In genomic region chr2:84458436-84459027, GRCh38 we compare ENCODE assay signal across 1 cellular context.
TF ChIP-seq lines count a peak whose summit lies in the region.

No MANE protein-coding gene starts in this region.

TF ChIP-seq in HepG2, 621 proteins besides CTCF, POLR2A, EP300 and RAD21 (continued from another document and continues in another):
- TF ChIP-seq, protein P1, sequence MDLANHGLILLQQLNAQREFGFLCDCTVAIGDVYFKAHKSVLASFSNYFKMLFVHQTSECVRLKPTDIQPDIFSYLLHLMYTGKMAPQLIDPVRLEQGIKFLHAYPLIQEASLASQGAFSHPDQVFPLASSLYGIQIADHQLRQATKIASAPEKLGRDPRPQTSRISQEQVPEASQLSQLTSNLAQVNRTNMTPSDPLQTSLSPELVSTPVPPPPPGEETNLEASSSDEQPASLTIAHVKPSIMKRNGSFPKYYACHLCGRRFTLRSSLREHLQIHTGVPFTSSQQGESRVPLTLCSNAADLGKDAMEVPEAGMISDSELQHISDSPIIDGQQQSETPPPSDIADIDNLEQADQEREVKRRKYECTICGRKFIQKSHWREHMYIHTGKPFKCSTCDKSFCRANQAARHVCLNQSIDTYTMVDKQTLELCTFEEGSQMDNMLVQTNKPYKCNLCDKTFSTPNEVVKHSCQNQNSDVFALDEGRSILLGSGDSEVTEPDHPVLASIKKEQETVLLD (CRISPR knock-in tag; IDR thresholded peaks at IDR 0.05; ENCODE audit: low read depth) = no peak
- TF ChIP-seq TBP (CRISPR knock-in tag; IDR thresholded peaks at IDR 0.05) = no peak
- TF ChIP-seq HNRNPK (IDR thresholded peaks at IDR 0.05; ENCODE audit: low read depth, low read length, poor library complexity, severe bottlenecking) = no peak
- no peak for TF ChIP-seq ZBTB20 (CRISPR knock-in tag; IDR thresholded peaks at IDR 0.05; ENCODE audit: borderline replicate concordance, low read depth)
- 0 out of 2 replicates have a peak, but pooled peaks have one; percentile 23 for TF ChIP-seq CREB3 (CRISPR knock-in tag; IDR thresholded peaks at IDR 0.05)
- no peak for TF ChIP-seq GABPB1 (CRISPR knock-in tag; IDR thresholded peaks at IDR 0.05)
- no peak for TF ChIP-seq ZNF235 (CRISPR knock-in tag; IDR thresholded peaks at IDR 0.05; ENCODE audit: borderline replicate concordance)
- TF ChIP-seq HNF4G (IDR thresholded peaks at IDR 0.05; ENCODE audit: borderline replicate concordance, low read depth, low read length) = no peak
- no peak for TF ChIP-seq HNF4G (CRISPR knock-in tag; IDR thresholded peaks at IDR 0.05; ENCODE audit: borderline replicate concordance, low read depth)
- TF ChIP-seq ZNF350 (CRISPR knock-in tag; IDR thresholded peaks at IDR 0.05; ENCODE audit: borderline replicate concordance, low read depth) = no peak
- no peak for TF ChIP-seq ZFAT (CRISPR knock-in tag; conservative IDR thresholded peaks at IDR 0.05)
- TF ChIP-seq HNF4A (CRISPR knock-in tag; IDR thresholded peaks at IDR 0.05) = 0 out of 2 replicates have a peak, but pooled peaks have one; percentile 17
- TF ChIP-seq, protein P2, sequence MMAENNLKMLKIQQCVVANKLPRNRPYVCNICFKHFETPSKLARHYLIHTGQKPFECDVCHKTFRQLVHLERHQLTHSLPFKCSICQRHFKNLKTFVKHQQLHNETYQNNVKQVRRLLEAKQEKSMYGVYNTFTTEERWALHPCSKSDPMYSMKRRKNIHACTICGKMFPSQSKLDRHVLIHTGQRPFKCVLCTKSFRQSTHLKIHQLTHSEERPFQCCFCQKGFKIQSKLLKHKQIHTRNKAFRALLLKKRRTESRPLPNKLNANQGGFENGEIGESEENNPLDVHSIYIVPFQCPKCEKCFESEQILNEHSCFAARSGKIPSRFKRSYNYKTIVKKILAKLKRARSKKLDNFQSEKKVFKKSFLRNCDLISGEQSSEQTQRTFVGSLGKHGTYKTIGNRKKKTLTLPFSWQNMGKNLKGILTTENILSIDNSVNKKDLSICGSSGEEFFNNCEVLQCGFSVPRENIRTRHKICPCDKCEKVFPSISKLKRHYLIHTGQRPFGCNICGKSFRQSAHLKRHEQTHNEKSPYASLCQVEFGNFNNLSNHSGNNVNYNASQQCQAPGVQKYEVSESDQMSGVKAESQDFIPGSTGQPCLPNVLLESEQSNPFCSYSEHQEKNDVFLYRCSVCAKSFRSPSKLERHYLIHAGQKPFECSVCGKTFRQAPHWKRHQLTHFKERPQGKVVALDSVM (CRISPR knock-in tag; IDR thresholded peaks at IDR 0.05) = no peak
- 0 out of 2 replicates have a peak, but pooled peaks have one; percentile 18 for TF ChIP-seq POGZ (CRISPR knock-in tag; IDR thresholded peaks at IDR 0.05)
- no peak; the same call in 1 of the 2 replicates for TF ChIP-seq HOXA3 (CRISPR knock-in tag; IDR thresholded peaks at IDR 0.05)
- TF ChIP-seq RORA (CRISPR knock-in tag; IDR thresholded peaks at IDR 0.05) = no peak
- TF ChIP-seq, protein P3, sequence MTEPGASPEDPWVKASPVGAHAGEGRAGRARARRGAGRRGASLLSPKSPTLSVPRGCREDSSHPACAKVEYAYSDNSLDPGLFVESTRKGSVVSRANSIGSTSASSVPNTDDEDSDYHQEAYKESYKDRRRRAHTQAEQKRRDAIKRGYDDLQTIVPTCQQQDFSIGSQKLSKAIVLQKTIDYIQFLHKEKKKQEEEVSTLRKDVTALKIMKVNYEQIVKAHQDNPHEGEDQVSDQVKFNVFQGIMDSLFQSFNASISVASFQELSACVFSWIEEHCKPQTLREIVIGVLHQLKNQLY (CRISPR knock-in tag; IDR thresholded peaks at IDR 0.05) = no peak
- no peak for TF ChIP-seq SOX5 (CRISPR knock-in tag; IDR thresholded peaks at IDR 0.05; ENCODE audit: borderline replicate concordance)
- no peak for TF ChIP-seq ZNF572 (CRISPR knock-in tag; IDR thresholded peaks at IDR 0.05)
- no peak for TF ChIP-seq PRMT3 (CRISPR knock-in tag; IDR thresholded peaks at IDR 0.05; ENCODE audit: borderline replicate concordance, low read depth)
- no peak for TF ChIP-seq GFI1 (CRISPR knock-in tag; IDR thresholded peaks at IDR 0.05; ENCODE audit: borderline replicate concordance)
- TF ChIP-seq ZNF337 (CRISPR knock-in tag; IDR thresholded peaks at IDR 0.05; ENCODE audit: borderline replicate concordance, low read depth) = no peak
- TF ChIP-seq, protein P4, sequence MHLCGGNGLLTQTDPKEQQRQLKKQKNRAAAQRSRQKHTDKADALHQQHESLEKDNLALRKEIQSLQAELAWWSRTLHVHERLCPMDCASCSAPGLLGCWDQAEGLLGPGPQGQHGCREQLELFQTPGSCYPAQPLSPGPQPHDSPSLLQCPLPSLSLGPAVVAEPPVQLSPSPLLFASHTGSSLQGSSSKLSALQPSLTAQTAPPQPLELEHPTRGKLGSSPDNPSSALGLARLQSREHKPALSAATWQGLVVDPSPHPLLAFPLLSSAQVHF (CRISPR knock-in tag; IDR thresholded peaks at IDR 0.05) = no peak
- TF ChIP-seq ZNF75D (CRISPR knock-in tag; IDR thresholded peaks at IDR 0.05; ENCODE audit: borderline replicate concordance) = no peak
- TF ChIP-seq PRPF4 (IDR thresholded peaks at IDR 0.05; ENCODE audit: low read depth, low read length, poor library complexity, severe bottlenecking) = no peak
- TF ChIP-seq HNRNPUL1 (IDR thresholded peaks at IDR 0.05; ENCODE audit: low read depth, low read length) = no peak
- TF ChIP-seq ISL2 (CRISPR knock-in tag; IDR thresholded peaks at IDR 0.05) = no peak
- no peak for TF ChIP-seq AKNA (CRISPR knock-in tag; IDR thresholded peaks at IDR 0.05; ENCODE audit: borderline replicate concordance)
- TF ChIP-seq ZNF629 (CRISPR knock-in tag; conservative IDR thresholded peaks at IDR 0.05) = no peak
- TF ChIP-seq CBX1 (IDR thresholded peaks at IDR 0.05; ENCODE audit: low read depth) = no peak
- no peak for TF ChIP-seq ZNF782 (CRISPR knock-in tag; IDR thresholded peaks at IDR 0.05; ENCODE audit: borderline replicate concordance)
- TF ChIP-seq HIVEP1 (CRISPR knock-in tag; IDR thresholded peaks at IDR 0.05) = no peak
- TF ChIP-seq SCMH1 (CRISPR knock-in tag; IDR thresholded peaks at IDR 0.05; ENCODE audit: borderline replicate concordance) = no peak
- TF ChIP-seq TRIM22 (IDR thresholded peaks at IDR 0.05) = no peak
- TF ChIP-seq SAFB2 (CRISPR knock-in tag; IDR thresholded peaks at IDR 0.05; ENCODE audit: borderline replicate concordance, low read depth) = no peak
- no peak for TF ChIP-seq HMGA1 (CRISPR knock-in tag; conservative IDR thresholded peaks at IDR 0.05)
- no peak for TF ChIP-seq ZNF761 (CRISPR knock-in tag; conservative IDR thresholded peaks at IDR 0.05)
- no peak for TF ChIP-seq ATF3 (CRISPR knock-in tag; IDR thresholded peaks at IDR 0.05)
- TF ChIP-seq ZMYM4 (CRISPR knock-in tag; IDR thresholded peaks at IDR 0.05) = no peak
- no peak for TF ChIP-seq ZNF549 (CRISPR knock-in tag; IDR thresholded peaks at IDR 0.05)
- no peak for TF ChIP-seq DNMT3B (CRISPR knock-in tag; conservative IDR thresholded peaks at IDR 0.05)
- no peak for TF ChIP-seq STAT6 (CRISPR knock-in tag; IDR thresholded peaks at IDR 0.05; ENCODE audit: borderline replicate concordance)
- TF ChIP-seq NFYC (CRISPR knock-in tag; IDR thresholded peaks at IDR 0.05) = no peak
- TF ChIP-seq U2AF2 (IDR thresholded peaks at IDR 0.05; ENCODE audit: low read depth, low read length) = no peak
- 0 out of 2 replicates have a peak, but pooled peaks have one; percentile 28 for TF ChIP-seq ZNF225 (CRISPR knock-in tag; IDR thresholded peaks at IDR 0.05)
- TF ChIP-seq SYNCRIP (IDR thresholded peaks at IDR 0.05; ENCODE audit: insufficient read depth, low read depth, low read length) = no peak
- TF ChIP-seq, protein P5, sequence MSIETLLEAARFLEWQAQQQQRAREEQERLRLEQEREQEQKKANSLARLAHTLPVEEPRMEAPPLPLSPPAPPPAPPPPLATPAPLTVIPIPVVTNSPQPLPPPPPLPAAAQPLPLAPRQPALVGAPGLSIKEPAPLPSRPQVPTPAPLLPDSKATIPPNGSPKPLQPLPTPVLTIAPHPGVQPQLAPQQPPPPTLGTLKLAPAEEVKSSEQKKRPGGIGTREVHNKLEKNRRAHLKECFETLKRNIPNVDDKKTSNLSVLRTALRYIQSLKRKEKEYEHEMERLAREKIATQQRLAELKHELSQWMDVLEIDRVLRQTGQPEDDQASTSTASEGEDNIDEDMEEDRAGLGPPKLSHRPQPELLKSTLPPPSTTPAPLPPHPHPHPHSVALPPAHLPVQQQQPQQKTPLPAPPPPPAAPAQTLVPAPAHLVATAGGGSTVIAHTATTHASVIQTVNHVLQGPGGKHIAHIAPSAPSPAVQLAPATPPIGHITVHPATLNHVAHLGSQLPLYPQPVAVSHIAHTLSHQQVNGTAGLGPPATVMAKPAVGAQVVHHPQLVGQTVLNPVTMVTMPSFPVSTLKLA (IDR thresholded peaks at IDR 0.05) = no peak
- TF ChIP-seq ZNF264 (CRISPR knock-in tag; IDR thresholded peaks at IDR 0.05) = peak; percentile 49; the same call in 1 of the 2 replicates
- TF ChIP-seq SMAD1 (CRISPR knock-in tag; IDR thresholded peaks at IDR 0.05; ENCODE audit: borderline replicate concordance, low read depth) = no peak
- TF ChIP-seq ZFP1 (CRISPR knock-in tag; IDR thresholded peaks at IDR 0.05) = 0 out of 2 replicates have a peak, but pooled peaks have one; percentile 7
- no peak for TF ChIP-seq RFXANK (CRISPR knock-in tag; IDR thresholded peaks at IDR 0.05)
- TF ChIP-seq ZNF224 (CRISPR knock-in tag; IDR thresholded peaks at IDR 0.05) = no peak
- no peak for TF ChIP-seq RFX5 (IDR thresholded peaks at IDR 0.05; ENCODE audit: low read depth, low read length)
- TF ChIP-seq ZNF382 (CRISPR knock-in tag; IDR thresholded peaks at IDR 0.05; ENCODE audit: borderline replicate concordance) = no peak
- TF ChIP-seq ZFP82 (CRISPR knock-in tag; IDR thresholded peaks at IDR 0.05; ENCODE audit: borderline replicate concordance) = peak; percentile 92
- TF ChIP-seq ZNF713 (CRISPR knock-in tag; IDR thresholded peaks at IDR 0.05) = no peak
